In genomic region chr18:59357928-59358327, GRCh38 we compare ENCODE assay signal across 8 cellular contexts. TPM values are rescaled to one million over a fixed set of nuclear protein-coding genes. Genes with fewer than 3 reads are reported as not detected.
DNase-seq lines count a peak whose midpoint lies in the region; FAIRE-seq and TF ChIP-seq lines count a peak whose summit lies in the region.

No MANE protein-coding gene starts in this region.

- no peak for TF ChIP-seq CTCF in AG09309 (IDR thresholded peaks at IDR 0.05; ENCODE audit: control insufficient read depth, insufficient read depth, low read depth, low read length, missing control alignments)
- TF ChIP-seq CTCF in WI38 (IDR thresholded peaks at IDR 0.05; ENCODE audit: low read depth, low read length), result no peak
- no peak for TF ChIP-seq CTCF in fibroblast of villous mesenchyme (IDR thresholded peaks at IDR 0.05; ENCODE audit: insufficient read depth, low read depth, low read length)
- TF ChIP-seq CTCF in D721Med (IDR thresholded peaks at IDR 0.05; ENCODE audit: insufficient read depth, missing control alignments), result no peak

- no peak for FAIRE-seq in D721Med (lab: Jason Lieb, UNC)

- peak overlapping the region; percentile 100 for H3K4me3 ChIP-seq in AG09309 (ENCODE audit: control insufficient read depth, low read depth, low read length)
- peak overlapping the region; percentile 97 for H3K4me3 ChIP-seq in WI38 (ENCODE audit: low read depth, low read length)
- H3K4me3 ChIP-seq in fibroblast of villous mesenchyme (ENCODE audit: low read depth, low read length), result peak overlapping the region; percentile 97

- DNase-seq in AG09309 (ENCODE audit: low read depth) (peak; percentile 66), HCEC 1CT (peak; percentile 75), fibroblast of villous mesenchyme (ENCODE audit: low read depth) (peak; percentile 77), pulmonary artery endothelial cell (ENCODE audit: low read depth, low spot score) (peak; percentile 40), D721Med (ENCODE audit: insufficient read length, low spot score) (no peak), NCI-H526 (lab: John Stamatoyannopoulos, UW) (no peak), retina (no peak)

RNA-seq across cellular contexts. Expression of gene LMAN1, which starts 1.1 kb away (rescaled TPM):
- 188 and 268 TPM in 2 replicates for total RNA-seq in fibroblast of villous mesenchyme
- 135 and 167 TPM in 2 replicates for total RNA-seq in pulmonary artery endothelial cell

RNA-seq across cellular contexts. Expression of gene CPLX4, which starts 39.5 kb away (rescaled TPM):
- under 0.01 TPM in 1 of 2 replicates, not detected in the other for total RNA-seq in fibroblast of villous mesenchyme
- total RNA-seq in pulmonary artery endothelial cell, result not detected in 2 replicates

Comparison
In these comparisons a context has a peak if more than half of its experiments do, and no peak if none do; other contexts are left out.
1. DNase-seq: peak in AG09309 (single experiment), HCEC 1CT (single experiment), fibroblast of villous mesenchyme (single experiment) and pulmonary artery endothelial cell (single experiment); none in D721Med (single experiment), NCI-H526 (0 of 2) and retina (single experiment).
2. Peak in every context shown above with its lines, with median percentiles within 50 percentile points of each other: H3K4me3 ChIP-seq.